ENCODE assay signal across 10 cellular contexts in the genomic region with DNA sequence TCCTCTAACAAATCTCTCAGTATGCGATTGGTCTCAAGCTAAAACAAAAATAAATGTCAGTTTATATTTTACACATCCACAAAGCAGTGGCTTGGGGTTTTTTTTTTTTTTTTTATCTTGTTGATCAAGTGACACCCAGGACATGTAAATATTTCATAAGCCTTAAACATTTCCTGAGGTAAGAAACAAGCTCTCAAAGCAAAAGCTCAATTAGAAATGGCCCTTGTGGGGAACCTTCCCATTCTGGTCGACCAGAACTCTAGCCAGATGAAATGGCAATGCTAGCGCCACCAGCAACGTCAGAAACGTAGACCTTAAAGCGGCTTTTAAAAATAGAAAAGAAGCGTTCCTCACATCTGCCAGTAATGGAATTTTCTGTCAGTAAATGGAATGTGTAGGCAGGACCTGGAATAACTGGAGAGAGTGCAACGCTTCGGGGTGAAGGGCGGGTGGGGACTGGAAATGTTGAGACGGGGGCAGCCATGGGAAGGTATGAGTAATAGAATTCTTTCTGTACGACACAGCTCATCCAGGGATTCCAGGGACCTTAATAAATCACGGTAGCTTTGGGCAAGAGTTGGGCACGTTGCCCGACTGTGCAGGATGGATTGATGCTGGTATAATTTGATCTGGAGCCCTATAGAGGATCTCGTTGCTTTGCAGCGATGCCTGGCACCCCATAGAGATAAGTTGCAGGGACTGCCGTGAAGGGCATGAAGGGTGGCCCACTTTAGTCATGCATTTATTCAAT. TPM values are rescaled to one million over a fixed set of nuclear protein-coding genes. Genes with fewer than 3 reads are reported as not detected.
DNase-seq lines count a peak whose midpoint lies in the region; ATAC-seq and TF ChIP-seq lines count a peak whose summit lies in the region.
"Had no signal": no experiment of that assay in that cellular context is flagged by ENCODE, and none has a peak within 500 bp of the region (broad histone marks: within the 10 kb centered on the region; RNA-seq: fewer than 3 reads in every experiment).

No MANE protein-coding gene starts in this region.

- no peak overlapping the region for H3K4me3 ChIP-seq in dorsolateral prefrontal cortex
- H3K4me3 ChIP-seq in neural progenitor cell, result no peak overlapping the region
- H3K4me3 ChIP-seq in spleen, result no peak overlapping the region

- no peaks in the 10 kb centered on the region for H3K9me3 ChIP-seq in neural progenitor cell (ENCODE audit: low read depth)
- H3K9me3 ChIP-seq in spleen, result no peaks in the 10 kb centered on the region

- H3K27me3 ChIP-seq in dorsolateral prefrontal cortex (no peaks in the 10 kb centered on the region), neural progenitor cell (no peaks in the 10 kb centered on the region), spleen (replicated peaks in 1 of 7) (no peaks in the 10 kb centered on the region)

- DNase-seq in AG20443 (ENCODE audit: low spot score), result peak; percentile 83
- DNase-seq in NCI-H226, result peak; percentile 98
- DNase-seq in dorsolateral prefrontal cortex, result no peak
- DNase-seq in neural progenitor cell (ENCODE audit: low spot score), result no peak
- no peak for DNase-seq in spleen
- no peak for DNase-seq in sciatic nerve (ENCODE audit: low spot score)
- DNase-seq in ecto neural progenitor cell (ENCODE audit: low spot score), result no peak
- DNase-seq in NAMALWA (ENCODE audit: low spot score), result no peak
- DNase-seq: activated naive CD4-positive, alpha-beta T cell treated with anti-CD3 and anti-CD28 coated beads, Interleukin-2, amount 50 U/mL, for 16 hours; Karpas-422 had no signal

- H3K9me3 Mint-ChIP-seq in neural progenitor cell, result no peaks in the 10 kb centered on the region

- H3K27ac Mint-ChIP-seq in neural progenitor cell, result peak overlapping the region; percentile 37

- no peak overlapping the region for H3K4me3 Mint-ChIP-seq in neural progenitor cell

- H2AFZ ChIP-seq in neural progenitor cell (replicated peaks), result no peak overlapping the region

- H3K79me2 ChIP-seq in neural progenitor cell (ENCODE audit: low read depth), result no peaks in the 10 kb centered on the region

- no peaks in the 10 kb centered on the region for H4K20me1 ChIP-seq in neural progenitor cell (ENCODE audit: low read depth)

- no peak overlapping the region for H3K9ac ChIP-seq in neural progenitor cell

- no peak for ATAC-seq in sciatic nerve

- H3F3A ChIP-seq in neural progenitor cell (ENCODE audit: low read depth), result no peaks in the 10 kb centered on the region

- WGBS in spleen, 5 donors, result 84 to 93% (median 91%) methylated on average over 18 of the region's 18 CpGs

- H3K36me3 Mint-ChIP-seq in neural progenitor cell, result peaks cover 2% of the 10 kb centered on the region

- no peaks in the 10 kb centered on the region for H3K36me3 ChIP-seq in neural progenitor cell
- H3K36me3 ChIP-seq in spleen, result peaks cover 0 to 33% (median 0%) of the 10 kb centered on the region in 6 donors

- intact Hi-C loops in dorsolateral prefrontal cortex (cut with DNase I), result no loop called here
- intact Hi-C loops in spleen (cut with DNase I; ENCODE audit: low total_unique reads), result no loop called here
- intact Hi-C loops in sciatic nerve (cut with DNase I), result no loop called here

- H3K4me2 ChIP-seq in neural progenitor cell, result no peak overlapping the region

- H3K27ac ChIP-seq in dorsolateral prefrontal cortex (peak overlapping the region in 55 of 59 donors; percentile 23 to 93 (median 80)), neural progenitor cell (no peak overlapping the region), spleen (no peak overlapping the region)

- no peaks in the 10 kb centered on the region for H3K4me1 ChIP-seq in neural progenitor cell
- peaks cover 17 to 44% (median 28%) of the 10 kb centered on the region in 6 donors for H3K4me1 ChIP-seq in spleen

- no peak for TF ChIP-seq POLR2A in spleen (IDR thresholded peaks at IDR 0.05)

- H3K4me1 Mint-ChIP-seq in neural progenitor cell, result peaks cover 17% of the 10 kb centered on the region

- TF ChIP-seq CTCF in dorsolateral prefrontal cortex (IDR thresholded peaks at IDR 0.05 in 54 of 56, conservative IDR thresholded peaks at IDR 0.05 in 2 of 56; ENCODE audit: low read depth in 1 of 56, partially characterized antibody in 56 of 56), result no peak
- TF ChIP-seq CTCF in neural progenitor cell (IDR thresholded peaks at IDR 0.05), result no peak
- no peak for TF ChIP-seq CTCF in spleen (IDR thresholded peaks at IDR 0.05 in 8 of 11, conservative IDR thresholded peaks at IDR 0.05 in 3 of 11)

- peaks cover 2% of the 10 kb centered on the region for H3K27me3 Mint-ChIP-seq in neural progenitor cell (ENCODE audit: insufficient read depth, low read depth)

RNA-seq across cellular contexts. Expression of a gene that starts 44.4 kb away (rescaled TPM):
- total RNA-seq in dorsolateral prefrontal cortex, result 10 to 100 TPM; 15.3 to 39.3 (median 24.9) TPM
- 11.7 and 16.0 TPM in 2 replicates for total RNA-seq in neural progenitor cell (ENCODE audit: low replicate concordance)
- total RNA-seq in spleen, result 10 to 100 TPM; 13.3 to 43.7 (median 23.9) TPM
- 1 to 10 TPM; 3.9 to 6.3 (median 6.0) TPM for polyA plus RNA-seq in spleen
- 22.5 TPM for total RNA-seq in sciatic nerve

RNA-seq across cellular contexts. Expression of a gene that starts 44.5 kb away (rescaled TPM):
- total RNA-seq in dorsolateral prefrontal cortex (10 to 100 TPM; 24.5 to 48.9 (median 35.2) TPM), neural progenitor cell (ENCODE audit: low replicate concordance) (38.8 and 48.6 TPM in 2 replicates), spleen (10 to 100 TPM; 19.6 to 30.1 (median 25.5) TPM), sciatic nerve (25.3 TPM)
- polyA plus RNA-seq in spleen, result 10 to 100 TPM; 18.2 to 22.4 (median 19.0) TPM

Comparison
In these comparisons a context has a peak if more than half of its experiments do, and no peak if none do; other contexts are left out.
1. DNase-seq: peak in AG20443 (single experiment) and NCI-H226 (single experiment); none in dorsolateral prefrontal cortex (0 of 10), neural progenitor cell (single experiment), spleen (single experiment), sciatic nerve (single experiment), ecto neural progenitor cell (single experiment) and NAMALWA (single experiment).
2. H3K27ac ChIP-seq: peak in dorsolateral prefrontal cortex (55 of 59); none in neural progenitor cell (single experiment) and spleen (0 of 8).